1 cellular context compared by ENCODE assay signal in the genomic region with DNA sequence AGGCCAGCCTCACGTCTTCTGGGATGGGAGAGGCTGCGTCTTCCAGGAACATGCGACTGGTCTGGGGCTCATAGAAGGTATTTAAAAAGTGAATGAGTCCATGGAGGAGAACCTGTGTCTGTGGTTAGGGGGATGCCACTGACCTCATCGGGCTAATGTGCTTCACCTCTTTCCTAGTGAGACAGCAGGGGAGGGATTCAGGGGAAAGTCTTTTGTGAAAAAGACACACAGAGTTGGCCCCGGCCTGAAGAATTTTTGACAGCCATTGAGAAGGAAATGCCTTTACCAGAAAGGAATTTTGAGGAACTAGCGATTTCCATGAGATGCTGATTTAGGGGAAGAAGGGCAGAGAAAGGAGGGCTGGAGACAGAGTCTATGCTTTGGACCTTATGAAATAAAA.
TF ChIP-seq lines count a peak whose summit lies in the region.

No MANE protein-coding gene starts in this region.

TF ChIP-seq in GM23338, 12 proteins besides CTCF, POLR2A, EP300 and RAD21:
- TF ChIP-seq, protein P1, sequence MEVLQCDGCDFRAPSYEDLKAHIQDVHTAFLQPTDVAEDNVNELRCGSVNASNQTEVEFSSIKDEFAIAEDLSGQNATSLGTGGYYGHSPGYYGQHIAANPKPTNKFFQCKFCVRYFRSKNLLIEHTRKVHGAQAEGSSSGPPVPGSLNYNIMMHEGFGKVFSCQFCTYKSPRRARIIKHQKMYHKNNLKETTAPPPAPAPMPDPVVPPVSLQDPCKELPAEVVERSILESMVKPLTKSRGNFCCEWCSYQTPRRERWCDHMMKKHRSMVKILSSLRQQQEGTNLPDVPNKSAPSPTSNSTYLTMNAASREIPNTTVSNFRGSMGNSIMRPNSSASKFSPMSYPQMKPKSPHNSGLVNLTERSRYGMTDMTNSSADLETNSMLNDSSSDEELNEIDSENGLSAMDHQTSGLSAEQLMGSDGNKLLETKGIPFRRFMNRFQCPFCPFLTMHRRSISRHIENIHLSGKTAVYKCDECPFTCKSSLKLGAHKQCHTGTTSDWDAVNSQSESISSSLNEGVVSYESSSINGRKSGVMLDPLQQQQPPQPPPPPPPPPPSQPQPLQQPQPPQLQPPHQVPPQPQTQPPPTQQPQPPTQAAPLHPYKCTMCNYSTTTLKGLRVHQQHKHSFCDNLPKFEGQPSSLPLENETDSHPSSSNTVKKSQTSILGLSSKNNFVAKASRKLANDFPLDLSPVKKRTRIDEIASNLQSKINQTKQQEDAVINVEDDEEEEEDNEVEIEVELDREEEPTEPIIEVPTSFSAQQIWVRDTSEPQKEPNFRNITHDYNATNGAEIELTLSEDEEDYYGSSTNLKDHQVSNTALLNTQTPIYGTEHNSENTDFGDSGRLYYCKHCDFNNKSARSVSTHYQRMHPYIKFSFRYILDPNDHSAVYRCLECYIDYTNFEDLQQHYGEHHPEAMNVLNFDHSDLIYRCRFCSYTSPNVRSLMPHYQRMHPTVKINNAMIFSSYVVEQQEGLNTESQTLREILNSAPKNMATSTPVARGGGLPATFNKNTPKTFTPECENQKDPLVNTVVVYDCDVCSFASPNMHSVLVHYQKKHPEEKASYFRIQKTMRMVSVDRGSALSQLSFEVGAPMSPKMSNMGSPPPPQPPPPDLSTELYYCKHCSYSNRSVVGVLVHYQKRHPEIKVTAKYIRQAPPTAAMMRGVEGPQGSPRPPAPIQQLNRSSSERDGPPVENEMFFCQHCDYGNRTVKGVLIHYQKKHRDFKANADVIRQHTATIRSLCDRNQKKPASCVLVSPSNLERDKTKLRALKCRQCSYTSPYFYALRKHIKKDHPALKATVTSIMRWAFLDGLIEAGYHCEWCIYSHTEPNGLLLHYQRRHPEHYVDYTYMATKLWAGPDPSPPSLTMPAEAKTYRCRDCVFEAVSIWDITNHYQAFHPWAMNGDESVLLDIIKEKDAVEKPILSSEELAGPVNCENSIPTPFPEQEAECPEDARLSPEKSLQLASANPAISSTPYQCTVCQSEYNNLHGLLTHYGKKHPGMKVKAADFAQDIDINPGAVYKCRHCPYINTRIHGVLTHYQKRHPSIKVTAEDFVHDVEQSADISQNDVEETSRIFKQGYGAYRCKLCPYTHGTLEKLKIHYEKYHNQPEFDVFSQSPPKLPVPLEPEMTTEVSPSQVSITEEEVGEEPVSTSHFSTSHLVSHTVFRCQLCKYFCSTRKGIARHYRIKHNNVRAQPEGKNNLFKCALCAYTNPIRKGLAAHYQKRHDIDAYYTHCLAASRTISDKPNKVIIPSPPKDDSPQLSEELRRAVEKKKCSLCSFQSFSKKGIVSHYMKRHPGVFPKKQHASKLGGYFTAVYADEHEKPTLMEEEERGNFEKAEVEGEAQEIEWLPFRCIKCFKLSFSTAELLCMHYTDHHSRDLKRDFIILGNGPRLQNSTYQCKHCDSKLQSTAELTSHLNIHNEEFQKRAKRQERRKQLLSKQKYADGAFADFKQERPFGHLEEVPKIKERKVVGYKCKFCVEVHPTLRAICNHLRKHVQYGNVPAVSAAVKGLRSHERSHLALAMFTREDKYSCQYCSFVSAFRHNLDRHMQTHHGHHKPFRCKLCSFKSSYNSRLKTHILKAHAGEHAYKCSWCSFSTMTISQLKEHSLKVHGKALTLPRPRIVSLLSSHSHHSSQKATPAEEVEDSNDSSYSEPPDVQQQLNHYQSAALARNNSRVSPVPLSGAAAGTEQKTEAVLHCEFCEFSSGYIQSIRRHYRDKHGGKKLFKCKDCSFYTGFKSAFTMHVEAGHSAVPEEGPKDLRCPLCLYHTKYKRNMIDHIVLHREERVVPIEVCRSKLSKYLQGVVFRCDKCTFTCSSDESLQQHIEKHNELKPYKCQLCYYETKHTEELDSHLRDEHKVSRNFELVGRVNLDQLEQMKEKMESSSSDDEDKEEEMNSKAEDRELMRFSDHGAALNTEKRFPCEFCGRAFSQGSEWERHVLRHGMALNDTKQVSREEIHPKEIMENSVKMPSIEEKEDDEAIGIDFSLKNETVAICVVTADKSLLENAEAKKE (CRISPR knock-in tag; IDR thresholded peaks at IDR 0.05) = 0 out of 2 replicates have a peak, but pooled peaks have one; percentile 12
- no peak for TF ChIP-seq STAT1 (IDR thresholded peaks at IDR 0.05; ENCODE audit: unreplicated experiment)
- TF ChIP-seq ZNF114 (CRISPR knock-in tag; IDR thresholded peaks at IDR 0.05) = no peak
- TF ChIP-seq EZH2 (IDR thresholded peaks at IDR 0.05; ENCODE audit: low read depth, unreplicated experiment) = no peak
